13 cellular contexts compared by ENCODE assay signal in the genomic region with DNA sequence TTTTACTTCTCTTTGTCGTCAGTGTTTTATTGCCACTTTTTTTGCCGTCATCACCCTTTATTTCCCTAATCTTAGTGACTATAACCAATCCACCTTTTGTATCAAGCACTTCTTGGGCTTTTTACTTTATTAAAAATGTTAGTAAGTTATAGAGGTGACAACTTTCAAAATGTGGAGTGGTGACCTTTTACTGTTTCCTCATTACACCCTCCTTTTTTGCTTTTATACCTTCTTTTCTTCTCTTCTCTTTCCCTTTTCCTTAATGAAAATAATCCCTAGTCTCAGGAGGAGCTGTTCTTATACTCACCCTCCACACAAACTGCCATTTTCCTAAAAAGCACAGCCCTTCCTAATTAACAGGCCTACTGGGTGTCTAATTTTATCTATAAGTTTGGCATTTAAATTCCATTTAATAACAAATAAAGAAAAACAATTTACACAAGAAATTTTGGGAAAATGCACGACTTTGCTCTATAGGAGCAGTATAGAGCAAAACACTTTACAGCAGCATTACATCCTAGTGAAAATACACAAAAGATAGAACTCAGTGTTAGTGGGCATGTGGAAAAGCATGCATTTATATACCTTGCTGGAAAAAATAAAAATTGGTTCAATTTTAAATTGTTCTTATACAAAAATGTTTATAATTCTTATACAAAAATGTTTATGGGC. TPM values are rescaled to one million over a fixed set of nuclear protein-coding genes. Genes with fewer than 3 reads are reported as not detected.
DNase-seq lines count a peak whose midpoint lies in the region; ATAC-seq, FAIRE-seq and TF ChIP-seq lines count a peak whose summit lies in the region.
"Had no signal": no experiment of that assay in that cellular context is flagged by ENCODE, and none has a peak within 500 bp of the region (broad histone marks: within the 10 kb centered on the region; RNA-seq: fewer than 3 reads in every experiment).

No MANE protein-coding gene starts in this region.

- ATAC-seq in IMR-90 (ENCODE audit: low read depth): no peak
- no peak for ATAC-seq in HG02588 (IDR thresholded peaks at IDR 0.05; ENCODE audit: unreplicated experiment)
- ATAC-seq in HG03457 (IDR thresholded peaks at IDR 0.05; ENCODE audit: unreplicated experiment): no peak

- H3K23ac ChIP-seq in IMR-90 (ENCODE audit: low read depth, low read length): no peak overlapping the region

- no peak overlapping the region for H2AK5ac ChIP-seq in IMR-90 (ENCODE audit: low read depth, low read length)

- H2BK15ac ChIP-seq in IMR-90 (ENCODE audit: low read depth, low read length): peak overlapping the region; percentile 1; the same call in 1 of the 3 replicates

- H3K4me3 ChIP-seq in BJ (ENCODE audit: low read depth, low read length) (no peak overlapping the region), IMR-90 (ENCODE audit: insufficient read depth, low read depth, low read length) (no peak overlapping the region), adipocyte (ENCODE audit: low read length) (no peak overlapping the region), kidney epithelial cell (ENCODE audit: low read depth, low read length) (no peak overlapping the region), small intestine (ENCODE audit: low read depth in 1 of 2, low read length in 2 of 2) (no peak overlapping the region)
- H3K4me3 ChIP-seq: sigmoid colon, testis had no signal

- no CpG with 5 or more reads among the region's 3 CpGs for WGBS in IMR-90 (ENCODE audit: extremely low coverage in 2 of 2, insufficient read length in 1 of 2), 2 experiments
- WGBS in small intestine, 3 donors: 37 to 54% (median 46%) methylated on average over 3 of the region's 3 CpGs

- intact Hi-C loops in IMR-90 (cut with micrococcal nuclease): no loop called here

- H2AK9ac ChIP-seq in IMR-90 (replicated peaks; ENCODE audit: low read depth, low read length, poor library complexity): no peak overlapping the region

- H2BK120ac ChIP-seq in IMR-90 (ENCODE audit: low read depth, low read length): no peak overlapping the region

- H4K8ac ChIP-seq in IMR-90 (ENCODE audit: low read depth in 2 of 2, low read length in 2 of 2): no peak overlapping the region

- in situ Hi-C loops in IMR-90 (cut with MboI; ENCODE audit: low sequenced_read_pairs): no loop called here

- H4K5ac ChIP-seq in IMR-90 (ENCODE audit: low read depth, low read length): no peak overlapping the region

- POLR2A ChIA-PET in BJ (lab: Charles Lee): no interaction called here
- POLR2A ChIA-PET in IMR-90 (lab: Charles Lee; ENCODE audit: unreplicated experiment): no interaction called here

- no peak overlapping the region for H4K91ac ChIP-seq in IMR-90 (ENCODE audit: insufficient read depth, low read depth, low read length)

- peak overlapping the region; percentile 20; the same call in 1 of the 2 replicates for H3K4ac ChIP-seq in IMR-90 (ENCODE audit: low read depth, low read length)

- H3K9ac ChIP-seq in IMR-90 (ENCODE audit: low read depth, low read length) (no peak overlapping the region; the same call in 1 of the 2 replicates), adipocyte (ENCODE audit: low read length) (no peak overlapping the region)

- TF ChIP-seq CTCF in BJ (IDR thresholded peaks at IDR 0.05; ENCODE audit: insufficient read depth, low read depth, low read length): peak; percentile 50
- peak; percentile 55 for TF ChIP-seq CTCF in IMR-90 (conservative IDR thresholded peaks at IDR 0.05; ENCODE audit: low read depth, low read length)
- TF ChIP-seq CTCF in kidney epithelial cell (IDR thresholded peaks at IDR 0.05; ENCODE audit: insufficient read depth, low read length, poor library complexity, severe bottlenecking): peak; percentile 28

- H3K36me3 ChIP-seq in BJ (ENCODE audit: control insufficient read depth, insufficient read depth, low read length) (no peaks in the 10 kb centered on the region), IMR-90 (ENCODE audit: control insufficient read depth, insufficient read depth, low read length) (no peaks in the 10 kb centered on the region), adipocyte (ENCODE audit: control insufficient read depth, insufficient read depth, low read length, severe bottlenecking) (no peaks in the 10 kb centered on the region), kidney epithelial cell (ENCODE audit: control insufficient read depth, insufficient read depth, low read length) (no peaks in the 10 kb centered on the region), small intestine (ENCODE audit: control insufficient read depth in 2 of 2, insufficient read depth in 2 of 2, low read length in 2 of 2) (no peaks in the 10 kb centered on the region)
- H3K36me3 ChIP-seq: sigmoid colon had no signal

- H3K27ac ChIP-seq in IMR-90 (ENCODE audit: insufficient read depth, low read length): no peak overlapping the region
- H3K27ac ChIP-seq in small intestine (ENCODE audit: low read depth in 1 of 2, low read length in 1 of 2): no peak overlapping the region
- H3K27ac ChIP-seq: sigmoid colon, testis had no signal

- H3K9me3 ChIP-seq in IMR-90 (ENCODE audit: control insufficient read depth, insufficient read depth, low read length) (no peaks in the 10 kb centered on the region), adipocyte (ENCODE audit: control insufficient read depth, low read length) (no peaks in the 10 kb centered on the region), small intestine (ENCODE audit: control insufficient read depth, low read depth) (no peaks in the 10 kb centered on the region)
- H3K9me3 ChIP-seq: sigmoid colon, testis had no signal

- DNase-seq in BJ (ENCODE audit: low read depth): no peak
- peak; percentile 46 for DNase-seq in IMR-90
- DNase-seq in adipocyte (ENCODE audit: low read depth): peak; percentile 77
- DNase-seq in kidney epithelial cell (ENCODE audit: low read depth): no peak
- no peak for DNase-seq in GM19238 (ENCODE audit: insufficient read length, low spot score)
- DNase-seq in small intestine: no peak
- DNase-seq: activated CD4-positive, CD25-positive, alpha-beta regulatory T cell; NCI-H2227 treated with DMSO at 0.1 percent for 48 hours; SHP77; sigmoid colon; testis had no signal

- H3K9me1 ChIP-seq in IMR-90 (ENCODE audit: insufficient read depth, low read length): peaks cover 3% of the 10 kb centered on the region; the same call in 1 of the 2 replicates

- H2BK20ac ChIP-seq in IMR-90 (ENCODE audit: low read depth, low read length): no peak overlapping the region

- CTCF ChIA-PET in BJ (lab: Yijun Ruan, JAX) (interaction anchor here (0.7 to 7.2 kb wide), 2 partner anchors 16 to 154 kb away, joined by 3 to 54 read pairs; no protein-coding TSS in a partner anchor), IMR-90 (lab: Yijun Ruan, JAX) (interaction anchor here (1.0 kb wide), 1 partner anchor 155 kb away, joined by 3 read pairs; no protein-coding TSS in a partner anchor)

- H3K18ac ChIP-seq in IMR-90 (ENCODE audit: low read depth, low read length): no peak overlapping the region

- no peak overlapping the region for H2BK5ac ChIP-seq in IMR-90 (ENCODE audit: low read depth, low read length, poor library complexity, severe bottlenecking)

- H2AFZ ChIP-seq in IMR-90 (replicated peaks; ENCODE audit: low read length, poor library complexity): no peak overlapping the region

- FAIRE-seq in small intestine (lab: Jason Lieb, UNC): no peak

- no peaks in the 10 kb centered on the region for H4K20me1 ChIP-seq in IMR-90 (ENCODE audit: insufficient read depth, low read length)

- H3K27me3 ChIP-seq in BJ (ENCODE audit: control insufficient read depth, insufficient read depth, low read length) (no peaks in the 10 kb centered on the region), IMR-90 (ENCODE audit: control insufficient read depth, insufficient read depth, low read length) (no peaks in the 10 kb centered on the region), adipocyte (replicated peaks; ENCODE audit: control insufficient read depth, insufficient read depth, low read length) (no peaks in the 10 kb centered on the region), kidney epithelial cell (ENCODE audit: control insufficient read depth, insufficient read depth, low read length) (no peaks in the 10 kb centered on the region), small intestine (ENCODE audit: control insufficient read depth in 2 of 2, insufficient read depth in 2 of 2, low read length in 2 of 2) (no peaks in the 10 kb centered on the region)
- H3K27me3 ChIP-seq: sigmoid colon, testis had no signal

- no peak for TF ChIP-seq POLR2A in IMR-90 (IDR thresholded peaks at IDR 0.05; ENCODE audit: low read depth, low read length)

- H3K4me2 ChIP-seq in IMR-90 (ENCODE audit: low read depth, low read length): no peak overlapping the region

- no peak overlapping the region for H3K56ac ChIP-seq in IMR-90 (ENCODE audit: extremely low read depth, insufficient read depth, low read length)

- H3K79me1 ChIP-seq in IMR-90 (ENCODE audit: low read depth in 1 of 2, low read length in 2 of 2): peaks cover 0 to 3% of the 10 kb centered on the region in 2 experiments; a peak in 1 of 4 replicates

- H3K4me1 ChIP-seq in IMR-90 (ENCODE audit: control insufficient read depth, insufficient read depth, low read length): peaks cover 4% of the 10 kb centered on the region; the same call in 1 of the 2 replicates
- H3K4me1 ChIP-seq in adipocyte (ENCODE audit: control insufficient read depth, insufficient read depth, low read length): peaks cover 10% of the 10 kb centered on the region
- H3K4me1 ChIP-seq in small intestine (ENCODE audit: control insufficient read depth in 2 of 2, insufficient read depth in 1 of 2, low read depth in 1 of 2, low read length in 1 of 2): no peaks in the 10 kb centered on the region
- H3K4me1 ChIP-seq: testis had no signal

- H3K14ac ChIP-seq in IMR-90 (replicated peaks; ENCODE audit: low read depth, low read length): no peak overlapping the region

- dilution Hi-C loops in IMR-90 (cut with HindIII; ENCODE audit: low sequenced_read_pairs, unreplicated experiment): loop anchor here (25.0 kb wide), 1 partner anchor 153 kb away; the partner anchor contains the start of gene NUDT6

- peak; percentile 54 for TF ChIP-seq RAD21 in IMR-90 (IDR thresholded peaks at IDR 0.05; ENCODE audit: low read length)

- BruUV-seq in IMR-90 (replicated peaks; lab: Mats Ljungman, UMichigan): no TSS peak

TF ChIP-seq in IMR-90, 13 proteins besides CTCF, POLR2A, EP300 and RAD21 (continues in another document):
- TF ChIP-seq SMC3 (IDR thresholded peaks at IDR 0.05; ENCODE audit: low read depth, low read length): no peak
- no peak for TF ChIP-seq MXI1 (IDR thresholded peaks at IDR 0.05; ENCODE audit: borderline replicate concordance, low read depth, low read length)

RNA-seq across cellular contexts. Expression of gene BBS12, which starts 27.3 kb away (rescaled TPM):
- polyA plus RNA-seq in BJ (2011; rRNA removed) (1.9 and 3.3 TPM in 2 replicates), IMR-90 (2012; rRNA removed) (0.87 and 1.1 TPM in 2 replicates), small intestine (1 to 10 TPM; 1.3 to 1.5 (median 1.4) TPM)
- 1.3 and 1.9 TPM in 2 replicates for polyA minus RNA-seq in BJ (2011; rRNA and poly(A)+ RNA removed)
- total RNA-seq in IMR-90 (2012; rRNA removed) (5.0 and 5.9 TPM in 2 replicates), kidney epithelial cell (2.5 and 2.9 TPM in 2 replicates)
- 0.27 and 0.43 TPM in 2 replicates for polyA plus RNA-seq in IMR-90 (2012; cell fraction: cytosol; rRNA removed)
- polyA plus RNA-seq in IMR-90 (2012; cell fraction: nucleus; rRNA removed; ENCODE audit: low replicate concordance): 0.04 and 0.46 TPM in 2 replicates

Comparison
In these comparisons a context has a peak if more than half of its experiments do, and no peak if none do; other contexts are left out.
1. DNase-seq: peak in IMR-90 (single experiment) and adipocyte (single experiment); none in BJ (single experiment), kidney epithelial cell (single experiment), GM19238 (single experiment) and small intestine (single experiment).
2. Peak in every context shown above with its lines, with median percentiles within 50 percentile points of each other: CTCF ChIP-seq.